ENCODE assay signal across 1 cellular context in the genomic region with DNA sequence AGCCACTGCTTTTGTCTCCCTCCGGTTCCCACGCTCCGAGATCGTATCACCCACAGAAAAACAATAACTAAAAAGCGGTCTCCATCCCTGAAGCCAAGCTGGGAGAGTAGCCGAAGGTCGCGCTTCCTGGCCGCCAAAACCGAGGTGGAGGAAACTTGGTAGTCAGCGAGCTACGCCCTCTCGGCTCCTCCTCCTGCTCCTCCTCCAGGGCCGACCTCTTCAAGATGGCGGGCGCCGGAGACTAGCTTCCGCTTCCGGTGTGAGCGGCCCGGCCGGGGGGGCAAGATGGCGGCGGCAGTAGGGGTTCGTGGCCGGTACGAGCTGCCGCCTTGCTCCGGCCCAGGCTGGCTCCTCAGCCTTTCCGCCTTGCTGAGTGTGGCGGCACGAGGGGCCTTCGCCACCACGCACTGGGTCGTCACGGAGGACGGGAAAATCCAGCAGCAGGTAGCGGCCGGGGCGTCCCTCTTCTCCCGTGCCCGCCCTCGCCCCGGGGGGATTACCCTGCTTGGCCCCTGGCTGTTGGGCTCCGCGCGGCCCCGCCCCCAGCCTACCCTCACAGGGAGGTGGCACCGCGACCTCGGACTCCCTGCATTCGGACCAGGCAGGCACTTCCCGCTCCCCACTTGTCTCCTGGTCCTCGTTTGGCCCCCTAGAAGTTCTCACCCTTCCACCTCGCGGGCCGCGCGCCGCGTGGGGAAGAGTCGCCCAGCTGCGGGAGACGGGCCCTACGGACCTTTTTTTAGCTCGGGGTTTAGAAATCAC.
TF ChIP-seq lines count a peak whose summit lies in the region.

A gene with protein sequence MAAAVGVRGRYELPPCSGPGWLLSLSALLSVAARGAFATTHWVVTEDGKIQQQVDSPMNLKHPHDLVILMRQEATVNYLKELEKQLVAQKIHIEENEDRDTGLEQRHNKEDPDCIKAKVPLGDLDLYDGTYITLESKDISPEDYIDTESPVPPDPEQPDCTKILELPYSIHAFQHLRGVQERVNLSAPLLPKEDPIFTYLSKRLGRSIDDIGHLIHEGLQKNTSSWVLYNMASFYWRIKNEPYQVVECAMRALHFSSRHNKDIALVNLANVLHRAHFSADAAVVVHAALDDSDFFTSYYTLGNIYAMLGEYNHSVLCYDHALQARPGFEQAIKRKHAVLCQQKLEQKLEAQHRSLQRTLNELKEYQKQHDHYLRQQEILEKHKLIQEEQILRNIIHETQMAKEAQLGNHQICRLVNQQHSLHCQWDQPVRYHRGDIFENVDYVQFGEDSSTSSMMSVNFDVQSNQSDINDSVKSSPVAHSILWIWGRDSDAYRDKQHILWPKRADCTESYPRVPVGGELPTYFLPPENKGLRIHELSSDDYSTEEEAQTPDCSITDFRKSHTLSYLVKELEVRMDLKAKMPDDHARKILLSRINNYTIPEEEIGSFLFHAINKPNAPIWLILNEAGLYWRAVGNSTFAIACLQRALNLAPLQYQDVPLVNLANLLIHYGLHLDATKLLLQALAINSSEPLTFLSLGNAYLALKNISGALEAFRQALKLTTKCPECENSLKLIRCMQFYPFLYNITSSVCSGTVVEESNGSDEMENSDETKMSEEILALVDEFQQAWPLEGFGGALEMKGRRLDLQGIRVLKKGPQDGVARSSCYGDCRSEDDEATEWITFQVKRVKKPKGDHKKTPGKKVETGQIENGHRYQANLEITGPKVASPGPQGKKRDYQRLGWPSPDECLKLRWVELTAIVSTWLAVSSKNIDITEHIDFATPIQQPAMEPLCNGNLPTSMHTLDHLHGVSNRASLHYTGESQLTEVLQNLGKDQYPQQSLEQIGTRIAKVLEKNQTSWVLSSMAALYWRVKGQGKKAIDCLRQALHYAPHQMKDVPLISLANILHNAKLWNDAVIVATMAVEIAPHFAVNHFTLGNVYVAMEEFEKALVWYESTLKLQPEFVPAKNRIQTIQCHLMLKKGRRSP (plus strand): TSS at position 251 of the 762 bp plus-strand sequence. CDS start 35 bp downstream, at position 286.

TF ChIP-seq in A549, 52 proteins besides CTCF, POLR2A, EP300 and RAD21 (continued from another document):
- TF ChIP-seq NFE2L2 (conservative IDR thresholded peaks at IDR 0.05; ENCODE audit: low read length) = no peak
- no peak for TF ChIP-seq SREBF2 (IDR thresholded peaks at IDR 0.05)
- TF ChIP-seq CEBPB (IDR thresholded peaks at IDR 0.05) = no peak
- TF ChIP-seq CHD2 (IDR thresholded peaks at IDR 0.05; ENCODE audit: low read length, partially characterized antibody) = no peak
- TF ChIP-seq GATA3 (IDR thresholded peaks at IDR 0.05; ENCODE audit: borderline replicate concordance) = no peak
- TF ChIP-seq, protein P1, sequence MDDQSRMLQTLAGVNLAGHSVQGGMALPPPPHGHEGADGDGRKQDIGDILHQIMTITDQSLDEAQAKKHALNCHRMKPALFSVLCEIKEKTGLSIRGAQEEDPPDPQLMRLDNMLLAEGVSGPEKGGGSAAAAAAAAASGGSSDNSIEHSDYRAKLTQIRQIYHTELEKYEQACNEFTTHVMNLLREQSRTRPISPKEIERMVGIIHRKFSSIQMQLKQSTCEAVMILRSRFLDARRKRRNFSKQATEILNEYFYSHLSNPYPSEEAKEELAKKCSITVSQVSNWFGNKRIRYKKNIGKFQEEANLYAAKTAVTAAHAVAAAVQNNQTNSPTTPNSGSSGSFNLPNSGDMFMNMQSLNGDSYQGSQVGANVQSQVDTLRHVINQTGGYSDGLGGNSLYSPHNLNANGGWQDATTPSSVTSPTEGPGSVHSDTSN (IDR thresholded peaks at IDR 0.05) = 0 out of 2 replicates have a peak, but pooled peaks have one; percentile 55
- no peak for TF ChIP-seq ZNF302 (CRISPR knock-in tag; IDR thresholded peaks at IDR 0.05)
- TF ChIP-seq HOXA7 (CRISPR knock-in tag; IDR thresholded peaks at IDR 0.05) = no peak
- TF ChIP-seq CBX2 (IDR thresholded peaks at IDR 0.05; ENCODE audit: borderline replicate concordance, low read depth) = no peak
- TF ChIP-seq, protein P2, sequence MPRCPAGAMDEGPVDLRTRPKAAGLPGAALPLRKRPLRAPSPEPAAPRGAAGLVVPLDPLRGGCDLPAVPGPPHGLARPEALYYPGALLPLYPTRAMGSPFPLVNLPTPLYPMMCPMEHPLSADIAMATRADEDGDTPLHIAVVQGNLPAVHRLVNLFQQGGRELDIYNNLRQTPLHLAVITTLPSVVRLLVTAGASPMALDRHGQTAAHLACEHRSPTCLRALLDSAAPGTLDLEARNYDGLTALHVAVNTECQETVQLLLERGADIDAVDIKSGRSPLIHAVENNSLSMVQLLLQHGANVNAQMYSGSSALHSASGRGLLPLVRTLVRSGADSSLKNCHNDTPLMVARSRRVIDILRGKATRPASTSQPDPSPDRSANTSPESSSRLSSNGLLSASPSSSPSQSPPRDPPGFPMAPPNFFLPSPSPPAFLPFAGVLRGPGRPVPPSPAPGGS (IDR thresholded peaks at IDR 0.05) = peak; percentile 79; the same call in 2 of the 3 replicates
- TF ChIP-seq HEYL (CRISPR knock-in tag; IDR thresholded peaks at IDR 0.05) = no peak
- TF ChIP-seq ZC3H11A (IDR thresholded peaks at IDR 0.05) = no peak
- TF ChIP-seq TFCP2L1 (CRISPR knock-in tag; IDR thresholded peaks at IDR 0.05) = no peak
- peak; percentile 89 for TF ChIP-seq KDM5A (IDR thresholded peaks at IDR 0.05)
- TF ChIP-seq, protein P3, sequence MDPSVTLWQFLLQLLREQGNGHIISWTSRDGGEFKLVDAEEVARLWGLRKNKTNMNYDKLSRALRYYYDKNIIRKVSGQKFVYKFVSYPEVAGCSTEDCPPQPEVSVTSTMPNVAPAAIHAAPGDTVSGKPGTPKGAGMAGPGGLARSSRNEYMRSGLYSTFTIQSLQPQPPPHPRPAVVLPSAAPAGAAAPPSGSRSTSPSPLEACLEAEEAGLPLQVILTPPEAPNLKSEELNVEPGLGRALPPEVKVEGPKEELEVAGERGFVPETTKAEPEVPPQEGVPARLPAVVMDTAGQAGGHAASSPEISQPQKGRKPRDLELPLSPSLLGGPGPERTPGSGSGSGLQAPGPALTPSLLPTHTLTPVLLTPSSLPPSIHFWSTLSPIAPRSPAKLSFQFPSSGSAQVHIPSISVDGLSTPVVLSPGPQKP (IDR thresholded peaks at IDR 0.05; ENCODE audit: low read depth, low read length) = no peak
- TF ChIP-seq, protein P4, sequence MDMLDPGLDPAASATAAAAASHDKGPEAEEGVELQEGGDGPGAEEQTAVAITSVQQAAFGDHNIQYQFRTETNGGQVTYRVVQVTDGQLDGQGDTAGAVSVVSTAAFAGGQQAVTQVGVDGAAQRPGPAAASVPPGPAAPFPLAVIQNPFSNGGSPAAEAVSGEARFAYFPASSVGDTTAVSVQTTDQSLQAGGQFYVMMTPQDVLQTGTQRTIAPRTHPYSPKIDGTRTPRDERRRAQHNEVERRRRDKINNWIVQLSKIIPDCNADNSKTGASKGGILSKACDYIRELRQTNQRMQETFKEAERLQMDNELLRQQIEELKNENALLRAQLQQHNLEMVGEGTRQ (IDR thresholded peaks at IDR 0.05) = no peak
- TF ChIP-seq, protein P5, sequence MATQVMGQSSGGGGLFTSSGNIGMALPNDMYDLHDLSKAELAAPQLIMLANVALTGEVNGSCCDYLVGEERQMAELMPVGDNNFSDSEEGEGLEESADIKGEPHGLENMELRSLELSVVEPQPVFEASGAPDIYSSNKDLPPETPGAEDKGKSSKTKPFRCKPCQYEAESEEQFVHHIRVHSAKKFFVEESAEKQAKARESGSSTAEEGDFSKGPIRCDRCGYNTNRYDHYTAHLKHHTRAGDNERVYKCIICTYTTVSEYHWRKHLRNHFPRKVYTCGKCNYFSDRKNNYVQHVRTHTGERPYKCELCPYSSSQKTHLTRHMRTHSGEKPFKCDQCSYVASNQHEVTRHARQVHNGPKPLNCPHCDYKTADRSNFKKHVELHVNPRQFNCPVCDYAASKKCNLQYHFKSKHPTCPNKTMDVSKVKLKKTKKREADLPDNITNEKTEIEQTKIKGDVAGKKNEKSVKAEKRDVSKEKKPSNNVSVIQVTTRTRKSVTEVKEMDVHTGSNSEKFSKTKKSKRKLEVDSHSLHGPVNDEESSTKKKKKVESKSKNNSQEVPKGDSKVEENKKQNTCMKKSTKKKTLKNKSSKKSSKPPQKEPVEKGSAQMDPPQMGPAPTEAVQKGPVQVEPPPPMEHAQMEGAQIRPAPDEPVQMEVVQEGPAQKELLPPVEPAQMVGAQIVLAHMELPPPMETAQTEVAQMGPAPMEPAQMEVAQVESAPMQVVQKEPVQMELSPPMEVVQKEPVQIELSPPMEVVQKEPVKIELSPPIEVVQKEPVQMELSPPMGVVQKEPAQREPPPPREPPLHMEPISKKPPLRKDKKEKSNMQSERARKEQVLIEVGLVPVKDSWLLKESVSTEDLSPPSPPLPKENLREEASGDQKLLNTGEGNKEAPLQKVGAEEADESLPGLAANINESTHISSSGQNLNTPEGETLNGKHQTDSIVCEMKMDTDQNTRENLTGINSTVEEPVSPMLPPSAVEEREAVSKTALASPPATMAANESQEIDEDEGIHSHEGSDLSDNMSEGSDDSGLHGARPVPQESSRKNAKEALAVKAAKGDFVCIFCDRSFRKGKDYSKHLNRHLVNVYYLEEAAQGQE (IDR thresholded peaks at IDR 0.05) = no peak
- no peak for TF ChIP-seq CHD4 (IDR thresholded peaks at IDR 0.05; ENCODE audit: borderline replicate concordance)
- TF ChIP-seq, protein P6, sequence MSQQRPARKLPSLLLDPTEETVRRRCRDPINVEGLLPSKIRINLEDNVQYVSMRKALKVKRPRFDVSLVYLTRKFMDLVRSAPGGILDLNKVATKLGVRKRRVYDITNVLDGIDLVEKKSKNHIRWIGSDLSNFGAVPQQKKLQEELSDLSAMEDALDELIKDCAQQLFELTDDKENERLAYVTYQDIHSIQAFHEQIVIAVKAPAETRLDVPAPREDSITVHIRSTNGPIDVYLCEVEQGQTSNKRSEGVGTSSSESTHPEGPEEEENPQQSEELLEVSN (IDR thresholded peaks at IDR 0.05; ENCODE audit: borderline replicate concordance, low read depth) = peak; percentile 65
- TF ChIP-seq RCOR1 (IDR thresholded peaks at IDR 0.05; ENCODE audit: low read depth, low read length) = no peak
- TF ChIP-seq EHMT2 (IDR thresholded peaks at IDR 0.05; ENCODE audit: low read depth) = no peak
- no peak for TF ChIP-seq HDAC2 (IDR thresholded peaks at IDR 0.05)
- no peak for TF ChIP-seq RFX5 (IDR thresholded peaks at IDR 0.05)
- TF ChIP-seq ZFP36 (IDR thresholded peaks at IDR 0.05; ENCODE audit: borderline replicate concordance, partially characterized antibody) = no peak
- TF ChIP-seq, protein P7, sequence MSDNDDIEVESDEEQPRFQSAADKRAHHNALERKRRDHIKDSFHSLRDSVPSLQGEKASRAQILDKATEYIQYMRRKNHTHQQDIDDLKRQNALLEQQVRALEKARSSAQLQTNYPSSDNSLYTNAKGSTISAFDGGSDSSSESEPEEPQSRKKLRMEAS (IDR thresholded peaks at IDR 0.05) = peak; percentile 63
- TF ChIP-seq MAFK (IDR thresholded peaks at IDR 0.05; ENCODE audit: partially characterized antibody) = no peak
- no peak for TF ChIP-seq ESRRA (IDR thresholded peaks at IDR 0.05; ENCODE audit: borderline replicate concordance, low read length)
- no peak for TF ChIP-seq EHF (CRISPR knock-in tag; IDR thresholded peaks at IDR 0.05)
- no peak for TF ChIP-seq CBX8 (IDR thresholded peaks at IDR 0.05)
- TF ChIP-seq, protein P8, sequence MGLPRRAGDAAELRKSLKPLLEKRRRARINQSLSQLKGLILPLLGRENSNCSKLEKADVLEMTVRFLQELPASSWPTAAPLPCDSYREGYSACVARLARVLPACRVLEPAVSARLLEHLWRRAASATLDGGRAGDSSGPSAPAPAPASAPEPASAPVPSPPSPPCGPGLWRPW (IDR thresholded peaks at IDR 0.05) = no peak
- TF ChIP-seq HOXB5 (CRISPR knock-in tag; IDR thresholded peaks at IDR 0.05) = no peak
